8 cellular contexts compared by ENCODE assay signal in genomic region chr17:46361145-46361735, GRCh38. TPM values are rescaled to one million over a fixed set of nuclear protein-coding genes. Genes with fewer than 3 reads are reported as not detected.
DNase-seq lines count a peak whose midpoint lies in the region; ATAC-seq and TF ChIP-seq lines count a peak whose summit lies in the region.
"Not testable (repeated sequence)": the region's sequence is repeated elsewhere in the genome, so short reads cannot be mapped to it uniquely, and the experiment has no call there.

No MANE protein-coding gene starts in this region.

- H3K4me3 ChIP-seq in Panc1 (ENCODE audit: low read depth in 2 of 2, low read length in 2 of 2) (peak overlapping the region in 1 of 2 experiments; percentile 21; a peak in 1 of 4 replicates), upper lobe of right lung (peak overlapping the region; percentile 40)
- H3K4me3 ChIP-seq in mucosa of descending colon: not testable (repeated sequence)

- H3K4me3 Mint-ChIP-seq in central memory CD8-positive, alpha-beta T cell: not testable (repeated sequence)

- not testable (repeated sequence) for H3K36me3 Mint-ChIP-seq in central memory CD8-positive, alpha-beta T cell (ENCODE audit: insufficient read depth)

- not testable (repeated sequence) for H3K27ac ChIP-seq in Panc1 (ENCODE audit: low read length); upper lobe of right lung

- H3K27me3 Mint-ChIP-seq in central memory CD8-positive, alpha-beta T cell: not testable (repeated sequence)

- intact Hi-C loops in Panc1 (cut with micrococcal nuclease; ENCODE audit: unreplicated experiment); mucosa of descending colon (cut with DNase I, micrococcal nuclease); upper lobe of right lung (cut with DNase I): not testable (repeated sequence)

- CTCF ChIA-PET in Panc1 (lab: Charles Lee): not testable (repeated sequence)

- ATAC-seq in GM18873 (IDR thresholded peaks at IDR 0.05; ENCODE audit: low FRiP score, unreplicated experiment): peak; percentile 28
- peak; percentile 42 for ATAC-seq in GM21526 (IDR thresholded peaks at IDR 0.05; ENCODE audit: low FRiP score, unreplicated experiment)
- peak; percentile 31 for ATAC-seq in HG02840 (IDR thresholded peaks at IDR 0.05; ENCODE audit: low FRiP score, unreplicated experiment)
- ATAC-seq in HG03196 (IDR thresholded peaks at IDR 0.05; ENCODE audit: unreplicated experiment): peak; percentile 40
- peak; percentile 82 for ATAC-seq in Panc1
- peak; percentile 54 for ATAC-seq in central memory CD8-positive, alpha-beta T cell (replicated peaks; ENCODE audit: extremely low read depth, poor library complexity, severe bottlenecking)
- peak; percentile 69 for ATAC-seq in mucosa of descending colon
- ATAC-seq in upper lobe of right lung: peak; percentile 58

- H3K27me3 ChIP-seq in Panc1 (ENCODE audit: control insufficient read depth, insufficient read depth, low read length); upper lobe of right lung: not testable (repeated sequence)

- not testable (repeated sequence) for H3K27ac Mint-ChIP-seq in central memory CD8-positive, alpha-beta T cell (ENCODE audit: low read depth)

- in situ Hi-C loops in Panc1 (cut with HindIII; ENCODE audit: low pct_unique_long_range_greater_than_20kb, low sequenced_read_pairs): not testable (repeated sequence)

- BruUV-seq in Panc1 (replicated peaks; lab: Mats Ljungman, UMichigan): not testable (repeated sequence)

- H3K4me1 ChIP-seq in Panc1 (ENCODE audit: control insufficient read depth, insufficient read depth, low read length); mucosa of descending colon (ENCODE audit: low read depth); upper lobe of right lung: not testable (repeated sequence)

- POLR2A ChIA-PET in Panc1 (lab: Charles Lee): not testable (repeated sequence)

- H3K4me1 Mint-ChIP-seq in central memory CD8-positive, alpha-beta T cell: not testable (repeated sequence)

- not testable (repeated sequence) for H3K9me3 Mint-ChIP-seq in central memory CD8-positive, alpha-beta T cell

- not testable (repeated sequence) for H3K36me3 ChIP-seq in Panc1 (ENCODE audit: control insufficient read depth, insufficient read depth, low read length); mucosa of descending colon (ENCODE audit: low read depth); upper lobe of right lung

- not testable (repeated sequence) for TF ChIP-seq CTCF in Panc1 (IDR thresholded peaks at IDR 0.05); mucosa of descending colon (IDR thresholded peaks at IDR 0.05); upper lobe of right lung (IDR thresholded peaks at IDR 0.05)

- H3K9me3 ChIP-seq in Panc1 (ENCODE audit: control insufficient read depth, insufficient read depth, low read depth, low read length); mucosa of descending colon; upper lobe of right lung: not testable (repeated sequence)

- DNase-seq in Panc1 (ENCODE audit: low read depth, low spot score); central memory CD8-positive, alpha-beta T cell (ENCODE audit: low spot score in 2 of 2); mucosa of descending colon; upper lobe of right lung: not testable (repeated sequence)

RNA-seq across cellular contexts. Expression of gene ARL17B, which starts 0.3 kb away (rescaled TPM):
- total RNA-seq in Panc1 (2021; ENCODE audit: unreplicated experiment) (12.7 TPM), mucosa of descending colon (10 to 100 TPM; 19.5 to 38.0 (median 24.9) TPM), upper lobe of right lung (31.0 TPM)
- 4.7 TPM for polyA plus RNA-seq in Panc1 (2012; ENCODE audit: insufficient read length)

Comparison
In these comparisons a context has a peak if more than half of its experiments do, and no peak if none do; other contexts are left out.
1. ATAC-seq: peak in every context shown above with its lines; median percentile 82 in Panc1; 69 in mucosa of descending colon; 58 in upper lobe of right lung; 54 in central memory CD8-positive, alpha-beta T cell; 42 in GM21526; 40 in HG03196; 31 in HG02840; 28 in GM18873.